In the genomic region with DNA sequence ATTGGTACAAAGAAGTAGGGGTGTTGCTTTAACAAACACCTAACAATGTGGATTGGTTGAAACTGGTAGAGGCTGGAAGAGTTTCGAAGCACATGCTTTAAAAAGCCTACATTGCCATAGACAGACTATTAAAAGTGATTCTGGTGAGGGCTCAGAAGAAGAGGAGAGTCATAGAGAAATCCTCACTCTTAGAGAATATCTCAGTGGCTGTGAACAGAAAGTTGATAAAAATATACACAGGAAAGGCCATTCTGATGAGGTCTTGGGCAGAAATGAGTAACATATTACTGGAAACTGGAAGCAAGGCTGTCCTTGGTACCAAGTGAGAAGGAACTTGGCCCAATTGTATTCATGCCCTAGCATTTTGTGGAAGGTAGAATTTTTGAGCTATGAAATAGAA, we compare ENCODE assay signal across 18 cellular contexts.
DNase-seq lines count a peak whose midpoint lies in the region; ATAC-seq and TF ChIP-seq lines count a peak whose summit lies in the region.
"Had no signal": no experiment of that assay in that cellular context is flagged by ENCODE, and none has a peak within 500 bp of the region (broad histone marks: within the 10 kb centered on the region; RNA-seq: fewer than 3 reads in every experiment).

No MANE protein-coding gene starts in this region.

- peak; percentile 79 for ATAC-seq in GM18517 (IDR thresholded peaks at IDR 0.05; ENCODE audit: unreplicated experiment)
- ATAC-seq in GM21390 (IDR thresholded peaks at IDR 0.05; ENCODE audit: unreplicated experiment), result peak; percentile 86
- ATAC-seq in HG02885 (IDR thresholded peaks at IDR 0.05; ENCODE audit: poor library complexity, unreplicated experiment), result peak; percentile 87
- peak; percentile 70 for ATAC-seq in HG03457 (IDR thresholded peaks at IDR 0.05; ENCODE audit: unreplicated experiment)
- ATAC-seq in activated CD4-positive, alpha-beta T cell treated with anti-CD3 and anti-CD28 coated beads for 36 hours, result no peak
- ATAC-seq: heart right ventricle had no signal

- H3K4me1 Mint-ChIP-seq in type B pancreatic cell (ENCODE audit: unreplicated experiment), result peaks cover 19% of the 10 kb centered on the region
- H3K4me1 Mint-ChIP-seq in activated CD4-positive, alpha-beta T cell treated with anti-CD3 and anti-CD28 coated beads for 36 hours, result no peaks in the 10 kb centered on the region
- no peaks in the 10 kb centered on the region for H3K4me1 Mint-ChIP-seq in immature natural killer cell
- H3K4me1 Mint-ChIP-seq: activated naive CD8-positive, alpha-beta T cell treated with anti-CD3 and anti-CD28 coated beads, Interleukin-2, amount 10 ng/mL, durations not matched to agents 7 days and 5 days; naive B cell had no signal

- peaks cover 5% of the 10 kb centered on the region for H3K9me3 Mint-ChIP-seq in type B pancreatic cell
- H3K9me3 Mint-ChIP-seq in activated CD4-positive, alpha-beta T cell treated with anti-CD3 and anti-CD28 coated beads for 36 hours (ENCODE audit: low read depth), result no peaks in the 10 kb centered on the region
- H3K9me3 Mint-ChIP-seq in immature natural killer cell, result no peaks in the 10 kb centered on the region
- H3K9me3 Mint-ChIP-seq: activated naive CD8-positive, alpha-beta T cell treated with anti-CD3 and anti-CD28 coated beads, Interleukin-2, amount 10 ng/mL, durations not matched to agents 7 days and 5 days had no signal

- intact Hi-C loops in activated CD4-positive, alpha-beta T cell treated with anti-CD3 and anti-CD28 coated beads for 36 hours (cut with DNase I, micrococcal nuclease), result no loop called here

- CTCF ChIA-PET in activated CD4-positive, alpha-beta T cell treated with anti-CD3 and anti-CD28 coated beads for 36 hours (lab: Charles Lee), result no interaction called here

- TF ChIP-seq CTCF in type B pancreatic cell (conservative IDR thresholded peaks at IDR 0.05), result no peak

- no peak overlapping the region for H3K27ac Mint-ChIP-seq in type B pancreatic cell
- no peak overlapping the region for H3K27ac Mint-ChIP-seq in activated CD4-positive, alpha-beta T cell treated with anti-CD3 and anti-CD28 coated beads for 36 hours
- H3K27ac Mint-ChIP-seq in immature natural killer cell, result no peak overlapping the region
- H3K27ac Mint-ChIP-seq: activated naive CD8-positive, alpha-beta T cell treated with anti-CD3 and anti-CD28 coated beads, Interleukin-2, amount 10 ng/mL, durations not matched to agents 7 days and 5 days; naive B cell had no signal

- DNase-seq in type B pancreatic cell (ENCODE audit: extremely low spot score, unreplicated experiment) (no peak), immature natural killer cell (no peak), NCI-H748 treated with DMSO at 0.1 percent for 48 hours (lab: John Stamatoyannopoulos, UW) (no peak)
- DNase-seq in activated CD4-positive, alpha-beta T cell treated with anti-CD3 and anti-CD28 coated beads for 36 hours, result no peak
- DNase-seq: activated CD4-positive, CD25-positive, alpha-beta regulatory T cell; activated naive CD8-positive, alpha-beta T cell treated with anti-CD3 and anti-CD28 coated beads, Interleukin-2, amount 10 ng/mL, durations not matched to agents 7 days and 5 days; central memory CD4-positive, alpha-beta T cell; heart right ventricle; left ventricle myocardium inferior; naive B cell; NCI-H2171; SK-N-SH; stimulated activated CD4-positive, alpha-beta T cell treated with anti-CD3 and anti-CD28 coated beads, Interleukin-2, amount 100 ng/mL, for 48 hours; stimulated activated naive CD4-positive, alpha-beta T cell had no signal

- H3K27me3 Mint-ChIP-seq in type B pancreatic cell, result peaks cover 3% of the 10 kb centered on the region
- no peaks in the 10 kb centered on the region for H3K27me3 Mint-ChIP-seq in activated CD4-positive, alpha-beta T cell treated with anti-CD3 and anti-CD28 coated beads for 36 hours
- peaks cover 0 to 4% (median 0%) of the 10 kb centered on the region in 3 donors for H3K27me3 Mint-ChIP-seq in immature natural killer cell (ENCODE audit: low read depth in 3 of 3)
- H3K27me3 Mint-ChIP-seq: activated naive CD8-positive, alpha-beta T cell treated with anti-CD3 and anti-CD28 coated beads, Interleukin-2, amount 10 ng/mL, durations not matched to agents 7 days and 5 days; naive B cell had no signal

- H3K36me3 Mint-ChIP-seq in type B pancreatic cell (no peaks in the 10 kb centered on the region), immature natural killer cell (peaks cover 0 to 3% (median 0%) of the 10 kb centered on the region in 3 donors)
- no peaks in the 10 kb centered on the region for H3K36me3 Mint-ChIP-seq in activated CD4-positive, alpha-beta T cell treated with anti-CD3 and anti-CD28 coated beads for 36 hours (ENCODE audit: low read depth)
- H3K36me3 Mint-ChIP-seq: activated naive CD8-positive, alpha-beta T cell treated with anti-CD3 and anti-CD28 coated beads, Interleukin-2, amount 10 ng/mL, durations not matched to agents 7 days and 5 days; naive B cell had no signal

- H3K4me3 Mint-ChIP-seq in type B pancreatic cell, result no peak overlapping the region
- H3K4me3 Mint-ChIP-seq in activated CD4-positive, alpha-beta T cell treated with anti-CD3 and anti-CD28 coated beads for 36 hours, result no peak overlapping the region
- H3K4me3 Mint-ChIP-seq in immature natural killer cell, result no peak overlapping the region
- H3K4me3 Mint-ChIP-seq: activated naive CD8-positive, alpha-beta T cell treated with anti-CD3 and anti-CD28 coated beads, Interleukin-2, amount 10 ng/mL, durations not matched to agents 7 days and 5 days; naive B cell had no signal

- POLR2A ChIA-PET in activated CD4-positive, alpha-beta T cell treated with anti-CD3 and anti-CD28 coated beads for 36 hours (lab: Charles Lee), result no interaction called here
